24 cellular contexts compared by ENCODE assay signal in genomic region chr16:66441586-66442375, GRCh38. TPM values are rescaled to one million over a fixed set of nuclear protein-coding genes. Genes with fewer than 3 reads are reported as not detected.
A peak's percentile ranks its signal among the peaks of the same experiment; 100 is the strongest.
DNase-seq lines count a peak whose midpoint lies in the region; ATAC-seq, FAIRE-seq and TF ChIP-seq lines count a peak whose summit lies in the region.
"Had no signal": no experiment of that assay in that cellular context is flagged by ENCODE, and none has a peak within 500 bp of the region (broad histone marks: within the 10 kb centered on the region; RNA-seq: fewer than 3 reads in every experiment).

No MANE protein-coding gene starts in this region.

- H3K9ac ChIP-seq in PC-3 (ENCODE audit: low read length): no peak overlapping the region
- no peak overlapping the region for H3K9ac ChIP-seq in keratinocyte (ENCODE audit: control insufficient read depth, extremely low read depth, insufficient read depth, low read length)

- peak; percentile 63 for FAIRE-seq in keratinocyte (lab: Jason Lieb, UNC)
- FAIRE-seq: endothelial cell of umbilical vein, GM18507 had no signal

- H3K4me1 ChIP-seq in PC-3 (ENCODE audit: insufficient read depth, low read length): no peaks in the 10 kb centered on the region; the same call in 1 of the 2 replicates
- peaks cover 6% of the 10 kb centered on the region for H3K4me1 ChIP-seq in keratinocyte (ENCODE audit: control insufficient read depth, extremely low read depth, insufficient read depth, low read length)
- H3K4me1 ChIP-seq: ascending aorta had no signal

- intact Hi-C loops in PC-3 (cut with micrococcal nuclease): no loop called here

- H3K27ac ChIP-seq in PC-3 (ENCODE audit: low read length): no peak overlapping the region
- no peak overlapping the region for H3K27ac ChIP-seq in coronary artery
- no peak overlapping the region for H3K27ac ChIP-seq in keratinocyte (ENCODE audit: control insufficient read depth, insufficient read depth, low read length)
- H3K27ac ChIP-seq: ascending aorta, SK-N-MC had no signal

- no peaks in the 10 kb centered on the region for H3K9me2 ChIP-seq in PC-3 (replicated peaks; ENCODE audit: low read length)

- TF ChIP-seq CTCF in PC-3 (conservative IDR thresholded peaks at IDR 0.05; ENCODE audit: low read depth, low read length) (no peak), coronary artery (IDR thresholded peaks at IDR 0.05) (no peak), keratinocyte (optimal IDR thresholded peaks at IDR 0.05 in 1 of 3, IDR thresholded peaks at IDR 0.05 in 1 of 3, conservative IDR thresholded peaks at IDR 0.05 in 1 of 3; ENCODE audit: extremely low read depth in 1 of 3, insufficient read depth in 2 of 3, low read length in 3 of 3) (no peak)

- H2AFZ ChIP-seq in PC-3 (ENCODE audit: low read length): no peak overlapping the region
- H2AFZ ChIP-seq in keratinocyte (ENCODE audit: control insufficient read depth, low read length): no peak overlapping the region

- CTCF ChIA-PET in PC-3 (lab: Charles Lee): no interaction called here

- H3K9me1 ChIP-seq in keratinocyte (ENCODE audit: control insufficient read depth, extremely low read depth, insufficient read depth, low read length): no peaks in the 10 kb centered on the region

- H3K36me3 ChIP-seq in PC-3 (ENCODE audit: low read depth, low read length): no peaks in the 10 kb centered on the region
- no peaks in the 10 kb centered on the region for H3K36me3 ChIP-seq in keratinocyte (ENCODE audit: control insufficient read depth in 2 of 2, extremely low read depth in 1 of 2, insufficient read depth in 2 of 2, low read length in 2 of 2)
- H3K36me3 ChIP-seq: ascending aorta had no signal

- peak; percentile 27 for DNase-seq in GM04504 (ENCODE audit: low read depth)
- peak; percentile 36 for DNase-seq in PC-3
- DNase-seq in coronary artery (ENCODE audit: low spot score): peak; percentile 40
- no peak for DNase-seq in keratinocyte (ENCODE audit: low read depth, low spot score)
- no peak for DNase-seq in NCI-H1930 (lab: John Stamatoyannopoulos, UW)
- no peak for DNase-seq in NCI-H82 (lab: John Stamatoyannopoulos, UW)
- DNase-seq: activated CD4-positive, alpha-beta memory T cell treated with anti-CD3 and anti-CD28 coated beads for 36 hours; activated naive CD4-positive, alpha-beta T cell treated with anti-CD3 and anti-CD28 coated beads, Interleukin-2, amount 10 ng/mL, durations not matched to agents 7 days and 5 days; activated T-cell treated with anti-CD3 and anti-CD28 coated beads, Interleukin-2, amount 50 U/mL, for 4 hours; COR-L47; cortex of kidney; naive B cell; NCI-H146; NCI-H2227 treated with DMSO at 0.1 percent for 48 hours; stimulated activated CD8-positive, alpha-beta memory T cell treated with anti-CD3 and anti-CD28 coated beads, Interleukin-4, amount 100 ng/mL, for 48 hours had no signal

- no peak; the same call in 1 of the 2 replicates for ATAC-seq in PC-3
- ATAC-seq in HG02571 (IDR thresholded peaks at IDR 0.05; ENCODE audit: unreplicated experiment): no peak
- ATAC-seq: activated T-cell treated with anti-CD3 and anti-CD28 coated beads, Interleukin-2, amount 50 U/mL, for 4 hours; Panc1; WTC11 had no signal

- no peaks in the 10 kb centered on the region for H3K27me3 ChIP-seq in PC-3 (ENCODE audit: low read length)
- H3K27me3 ChIP-seq in keratinocyte (ENCODE audit: control insufficient read depth, extremely low read depth, insufficient read depth, low read length): peaks cover 5% of the 10 kb centered on the region
- H3K27me3 ChIP-seq: ascending aorta had no signal

- H3K4me2 ChIP-seq in PC-3 (ENCODE audit: low read length) (no peak overlapping the region), keratinocyte (ENCODE audit: control insufficient read depth, extremely low read depth, insufficient read depth, low read depth, low read length) (no peak overlapping the region)

- H3K4me3 ChIP-seq in PC-3 (ENCODE audit: low read length) (no peak overlapping the region), coronary artery (no peak overlapping the region), keratinocyte (ENCODE audit: control insufficient read depth in 2 of 3, extremely low read depth in 1 of 3, insufficient read depth in 2 of 3, low read depth in 1 of 3, low read length in 3 of 3) (no peak overlapping the region)
- H3K4me3 ChIP-seq: ascending aorta, SK-N-MC had no signal

- BruUV-seq in PC-3 (replicated peaks; lab: Mats Ljungman, UMichigan): no TSS peak

- H3K79me2 ChIP-seq in PC-3 (ENCODE audit: low read length): no peaks in the 10 kb centered on the region
- no peaks in the 10 kb centered on the region for H3K79me2 ChIP-seq in keratinocyte (ENCODE audit: control insufficient read depth, insufficient read depth, low read length)

- no peaks in the 10 kb centered on the region for H3F3A ChIP-seq in PC-3 (ENCODE audit: low read length, unreplicated experiment)

- dilution Hi-C loops in keratinocyte (cut with MboI; ENCODE audit: extremely low pct_ligation_motif_present, low sequenced_read_pairs): no loop called here

- H3K9me3 ChIP-seq in PC-3 (ENCODE audit: low read length) (no peaks in the 10 kb centered on the region), keratinocyte (ENCODE audit: control insufficient read depth, low read depth, low read length) (no peaks in the 10 kb centered on the region)
- H3K9me3 ChIP-seq: ascending aorta had no signal

- POLR2A ChIA-PET in PC-3 (lab: Charles Lee; ENCODE audit: unreplicated experiment): no interaction called here

- no peaks in the 10 kb centered on the region for H4K20me1 ChIP-seq in PC-3 (ENCODE audit: low read length)
- no peaks in the 10 kb centered on the region for H4K20me1 ChIP-seq in keratinocyte (ENCODE audit: control insufficient read depth, extremely low read depth, insufficient read depth, low read length)

RNA-seq across cellular contexts. Expression of gene BEAN1, which starts 14.7 kb away (rescaled TPM):
- total RNA-seq in PC-3 (2014; rRNA removed): 1.9 and 2.2 TPM in 2 replicates
- polyA plus RNA-seq in keratinocyte: 0.07 to 0.82 TPM (median 0.24 TPM) in 3 replicates
- 0.27 TPM for polyA plus RNA-seq in keratinocyte (2011; ENCODE audit: low read depth)
- 0.13 and 0.51 TPM in 2 replicates for polyA plus RNA-seq in keratinocyte (2011; cell fraction: cytosol; rRNA removed)
- polyA plus RNA-seq in keratinocyte (2011; cell fraction: nucleus; rRNA removed): 0.75 and 1.0 TPM in 2 replicates
- polyA plus RNA-seq in keratinocyte (2012; ENCODE audit: low replicate concordance): 0.15 and 1.7 TPM in 2 replicates
- polyA minus RNA-seq in keratinocyte: 0.13 to 0.29 TPM (median 0.26 TPM) in 3 replicates
- not detected for polyA minus RNA-seq in keratinocyte (2011; cell fraction: cytosol; rRNA and poly(A)+ RNA removed)
- 0.32 TPM in 1 of 2 replicates, not detected in the other for polyA minus RNA-seq in keratinocyte (2011; cell fraction: nucleus; rRNA and poly(A)+ RNA removed)
- total RNA-seq: activated CD4-positive, alpha-beta memory T cell treated with anti-CD3 and anti-CD28 coated beads for 36 hours; activated T-cell treated with anti-CD3 and anti-CD28 coated beads, Interleukin-2, amount 50 U/mL, for 4 hours; ascending aorta; Daoy; endothelial cell of umbilical vein; WTC11 had no signal
- polyA plus RNA-seq: BJ, endothelial cell of umbilical vein had no signal

Comparison
In these comparisons a context has a peak if more than half of its experiments do, and no peak if none do; other contexts are left out.
1. DNase-seq: peak in GM04504 (single experiment), PC-3 (single experiment) and coronary artery (single experiment); none in keratinocyte (single experiment), NCI-H1930 (0 of 2) and NCI-H82 (single experiment).